Comparison of ENCODE assay signal across 8 cellular contexts in the genomic region with DNA sequence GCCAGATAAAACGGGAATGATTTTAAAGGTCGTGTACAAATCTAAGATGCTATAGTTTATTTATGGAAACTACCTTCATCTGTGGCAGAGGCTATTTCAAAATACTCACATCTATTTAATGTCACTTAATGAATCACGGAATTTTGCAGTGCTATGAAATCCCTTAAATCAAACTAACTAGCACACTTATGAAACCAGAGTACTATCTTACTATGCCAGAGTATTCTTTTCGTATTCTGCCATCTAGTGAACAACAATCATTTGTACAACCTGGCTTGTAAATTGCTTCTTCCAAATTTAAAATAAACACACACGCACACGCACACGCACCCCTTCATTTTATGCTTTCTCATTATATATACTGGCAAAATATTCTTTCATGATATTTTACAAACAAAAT.
A peak's percentile ranks its signal among the peaks of the same experiment; 100 is the strongest.
DNase-seq lines count a peak whose midpoint lies in the region; ATAC-seq and TF ChIP-seq lines count a peak whose summit lies in the region.

No MANE protein-coding gene starts in this region.

- no peak overlapping the region for H3K27ac ChIP-seq in SK-N-SH (ENCODE audit: low read depth in 2 of 2, low read length in 1 of 2)
- H3K27ac ChIP-seq in aorta (ENCODE audit: low read depth in 1 of 2, low read length in 2 of 2): no peak overlapping the region

- intact Hi-C loops in left ventricle myocardium superior (cut with micrococcal nuclease): loop anchor here (5.0 to 10.0 kb wide), 2 partner anchors 509 to 676 kb away; no protein-coding TSS in a partner anchor
- intact Hi-C loops in aorta (cut with DNase I): loop anchor here in 1 of 2 donors (10.0 kb wide), 1 partner anchor 509 kb away; no protein-coding TSS in a partner anchor

- peaks cover 10% of the 10 kb centered on the region for H3F3A ChIP-seq in SK-N-SH (replicated peaks; ENCODE audit: insufficient read depth)

- H3K4me3 ChIP-seq in SK-N-SH (ENCODE audit: low read depth in 2 of 2, low read length in 1 of 2) (no peak overlapping the region), aorta (ENCODE audit: low read length in 2 of 2) (no peak overlapping the region)

- H2AFZ ChIP-seq in SK-N-SH (ENCODE audit: low read depth): no peak overlapping the region

- ATAC-seq in left ventricle myocardium superior: peak; percentile 73
- peak; percentile 50 for ATAC-seq in aorta (ENCODE audit: low FRiP score)
- ATAC-seq in HG02642 (IDR thresholded peaks at IDR 0.05; ENCODE audit: poor library complexity, unreplicated experiment): no peak
- ATAC-seq in GM21529 (IDR thresholded peaks at IDR 0.05; ENCODE audit: unreplicated experiment): no peak

- H3K4me2 ChIP-seq in SK-N-SH: no peak overlapping the region

- no peaks in the 10 kb centered on the region for H3K9me3 ChIP-seq in SK-N-SH
- no peaks in the 10 kb centered on the region for H3K9me3 ChIP-seq in aorta (ENCODE audit: control insufficient read depth, low read length)

- peak; percentile 56 for TF ChIP-seq CTCF in SK-N-SH (IDR thresholded peaks at IDR 0.05)

- POLR2A ChIA-PET in SK-N-SH (lab: Yijun Ruan, JAX): no interaction called here

- peak; percentile 24 for DNase-seq in SIG-M5 treated with dmso at 0.1 percent for 504 hours (lab: John Stamatoyannopoulos, UW; ENCODE audit: unreplicated experiment)
- no peak for DNase-seq in SIG-M5 (lab: John Stamatoyannopoulos, UW)
- DNase-seq in SK-N-SH: no peak
- DNase-seq in left ventricle myocardium superior: no peak
- DNase-seq in aorta: no peak
- no peak for DNase-seq in OCI-M2 (lab: John Stamatoyannopoulos, UW; ENCODE audit: unreplicated experiment)

- H3K36me3 ChIP-seq in SK-N-SH (replicated peaks in 1 of 2; ENCODE audit: control insufficient read depth in 1 of 2, insufficient read depth in 2 of 2, low read length in 1 of 2): no peaks in the 10 kb centered on the region
- no peaks in the 10 kb centered on the region for H3K36me3 ChIP-seq in aorta (ENCODE audit: control insufficient read depth in 1 of 2, insufficient read depth in 2 of 2, low read length in 1 of 2)

- H4K20me1 ChIP-seq in SK-N-SH (ENCODE audit: insufficient read depth): no peaks in the 10 kb centered on the region

- no peak for TF ChIP-seq EP300 in SK-N-SH (IDR thresholded peaks at IDR 0.05; ENCODE audit: borderline replicate concordance in 1 of 2, low read depth in 1 of 2, low read length in 1 of 2)

- no peaks in the 10 kb centered on the region for H3K79me2 ChIP-seq in SK-N-SH (ENCODE audit: insufficient read depth)

- TF ChIP-seq RAD21 in SK-N-SH (IDR thresholded peaks at IDR 0.05; ENCODE audit: low read length): peak; percentile 55

- H3K4me1 ChIP-seq in SK-N-SH (ENCODE audit: control insufficient read depth in 1 of 2, insufficient read depth in 2 of 2, low read depth in 1 of 2, low read length in 1 of 2): peaks cover 0 to 3% of the 10 kb centered on the region in 2 experiments; a peak in 2 of 4 replicates
- H3K4me1 ChIP-seq in aorta (ENCODE audit: control insufficient read depth in 1 of 2, insufficient read depth in 2 of 2, low read length in 2 of 2): no peaks in the 10 kb centered on the region

- H3K9ac ChIP-seq in SK-N-SH: no peak overlapping the region

- CTCF ChIA-PET in SK-N-SH (lab: Yijun Ruan, JAX): interaction anchor here (0.7 to 1.2 kb wide), 5 partner anchors 16 to 511 kb away, joined by 3 to 4 read pairs (median 3); no protein-coding TSS in a partner anchor

- H3K27me3 ChIP-seq in SK-N-SH (ENCODE audit: insufficient read depth) (no peaks in the 10 kb centered on the region), aorta (ENCODE audit: control insufficient read depth in 1 of 2, insufficient read depth in 2 of 2, low read length in 1 of 2) (no peaks in the 10 kb centered on the region)

- H3K9me2 ChIP-seq in SK-N-SH: no peaks in the 10 kb centered on the region

- WGBS in SK-N-SH (ENCODE audit: low lambda C conversion rate): 23% methylated on average over 7 of the region's 7 CpGs
- WGBS in aorta, 2 donors: 15 to 17% methylated on average over 7 of the region's 7 CpGs

TF ChIP-seq in SK-N-SH, 30 proteins besides CTCF, POLR2A, EP300 and RAD21:
- TF ChIP-seq SMC3 (IDR thresholded peaks at IDR 0.05; ENCODE audit: low read depth, low read length) (peak; percentile 45), SIN3A (IDR thresholded peaks at IDR 0.05; ENCODE audit: borderline replicate concordance, low read depth, low read length) (no peak)

Comparison
In these comparisons a context has a peak if more than half of its experiments do, and no peak if none do; other contexts are left out.
1. ATAC-seq: peak in left ventricle myocardium superior (single experiment) and aorta (single experiment); none in HG02642 (single experiment) and GM21529 (single experiment).